In genomic region chr15:73130830-73131229, GRCh38 we compare ENCODE assay signal across 25 cellular contexts.
A peak's percentile ranks its signal among the peaks of the same experiment; 100 is the strongest.
DNase-seq lines count a peak whose midpoint lies in the region; ATAC-seq, FAIRE-seq and TF ChIP-seq lines count a peak whose summit lies in the region.
"Had no signal": no experiment of that assay in that cellular context is flagged by ENCODE, and none has a peak within 500 bp of the region (broad histone marks: within the 10 kb centered on the region; RNA-seq: fewer than 3 reads in every experiment).

No MANE protein-coding gene starts in this region.

- peaks cover 6% of the 10 kb centered on the region for H3K9me3 Mint-ChIP-seq in progenitor cell of endocrine pancreas (ENCODE audit: low read depth)
- no peaks in the 10 kb centered on the region for H3K9me3 Mint-ChIP-seq in naive thymus-derived CD8-positive, alpha-beta T cell
- no peaks in the 10 kb centered on the region for H3K9me3 Mint-ChIP-seq in Caco-2 (ENCODE audit: unreplicated experiment)
- H3K9me3 Mint-ChIP-seq: CD14-positive monocyte; CD4-positive, alpha-beta memory T cell; CD4-positive, CD25-positive, alpha-beta regulatory T cell; CD8-positive, alpha-beta memory T cell had no signal

- H3K27ac ChIP-seq in HEK293 (ENCODE audit: extremely low read depth, low read depth, low read length) (no peak overlapping the region), testis (no peak overlapping the region)
- H3K27ac ChIP-seq: BLaER1 had no signal

- POLR2A ChIA-PET in HEK293 (lab: Yijun Ruan, JAX) (no interaction called here), Caco-2 (lab: Charles Lee) (no interaction called here)
- POLR2A ChIA-PET in naive thymus-derived CD8-positive, alpha-beta T cell (lab: Charles Lee): no interaction called here

- BruUV-seq in Caco-2 (replicated peaks; lab: Mats Ljungman, UMichigan): no TSS peak

- peak overlapping the region; percentile 15 for H3K27ac Mint-ChIP-seq in progenitor cell of endocrine pancreas
- H3K27ac Mint-ChIP-seq in naive thymus-derived CD8-positive, alpha-beta T cell: no peak overlapping the region
- no peak overlapping the region for H3K27ac Mint-ChIP-seq in Caco-2 (ENCODE audit: unreplicated experiment)
- H3K27ac Mint-ChIP-seq: CD14-positive monocyte; CD4-positive, alpha-beta memory T cell; CD4-positive, CD25-positive, alpha-beta regulatory T cell had no signal

- H3K36me3 Mint-ChIP-seq in progenitor cell of endocrine pancreas (ENCODE audit: insufficient read depth): peaks cover 30% of the 10 kb centered on the region
- H3K36me3 Mint-ChIP-seq in naive thymus-derived CD8-positive, alpha-beta T cell: peaks cover 5 to 15% (median 9%) of the 10 kb centered on the region in 3 donors
- H3K36me3 Mint-ChIP-seq in Caco-2 (ENCODE audit: insufficient read depth, unreplicated experiment): no peaks in the 10 kb centered on the region
- H3K36me3 Mint-ChIP-seq: CD14-positive monocyte; CD4-positive, CD25-positive, alpha-beta regulatory T cell had no signal

- no peak for ATAC-seq in naive thymus-derived CD8-positive, alpha-beta T cell

- peaks cover 11 to 15% of the 10 kb centered on the region in 2 experiments; a peak in 2 of 3 replicates for H3K36me3 ChIP-seq in HEK293 (ENCODE audit: control insufficient read depth in 2 of 2, insufficient read depth in 1 of 2, low read length in 2 of 2)
- H3K36me3 ChIP-seq in bronchial epithelial cell (ENCODE audit: control insufficient read depth, insufficient read depth, low read length): no peaks in the 10 kb centered on the region
- H3K36me3 ChIP-seq in testis (ENCODE audit: low read depth, missing control alignments): no peaks in the 10 kb centered on the region
- no peaks in the 10 kb centered on the region for H3K36me3 ChIP-seq in Caco-2 (ENCODE audit: control insufficient read depth, insufficient read depth, low read length)
- H3K36me3 ChIP-seq: BE2C had no signal

- CTCF ChIA-PET in HEK293 (lab: Yijun Ruan, JAX): interaction anchor here (1.3 to 1.6 kb wide), 2 partner anchors 143 to 409 kb away, joined by 5 read pairs; no protein-coding TSS in a partner anchor
- CTCF ChIA-PET in Caco-2 (lab: Charles Lee): no interaction called here

- H3K4me3 ChIP-seq in HEK293 (ENCODE audit: low read depth, low read length) (no peak overlapping the region), bronchial epithelial cell (ENCODE audit: low read depth, low read length) (no peak overlapping the region), testis (no peak overlapping the region), Caco-2 (ENCODE audit: low read depth, low read length) (no peak overlapping the region)
- H3K4me3 ChIP-seq: BLaER1 had no signal

- no peak overlapping the region for H3K4me3 Mint-ChIP-seq in progenitor cell of endocrine pancreas (ENCODE audit: low read depth)
- no peak overlapping the region for H3K4me3 Mint-ChIP-seq in naive thymus-derived CD8-positive, alpha-beta T cell
- no peak overlapping the region for H3K4me3 Mint-ChIP-seq in Caco-2 (ENCODE audit: unreplicated experiment)
- H3K4me3 Mint-ChIP-seq: CD14-positive monocyte; CD4-positive, alpha-beta memory T cell; CD4-positive, CD25-positive, alpha-beta regulatory T cell; CD8-positive, alpha-beta memory T cell had no signal

- WGBS in testis, 2 donors: 95% methylated on average over 1 of the region's 1 CpG; no CpG with 5 or more reads in 1 of the 2 donors

- H3K27me3 ChIP-seq in bronchial epithelial cell (ENCODE audit: control insufficient read depth, insufficient read depth, low read length) (no peaks in the 10 kb centered on the region), testis (no peaks in the 10 kb centered on the region), Caco-2 (replicated peaks; ENCODE audit: control insufficient read depth, insufficient read depth, low read length) (no peaks in the 10 kb centered on the region)
- H3K27me3 ChIP-seq: BLaER1 had no signal

- TF ChIP-seq CTCF in HEK293 (tag by site-specific recombination; IDR thresholded peaks at IDR 0.05): no peak
- TF ChIP-seq CTCF in bronchial epithelial cell (IDR thresholded peaks at IDR 0.05; ENCODE audit: insufficient read depth, low read length, severe bottlenecking): no peak
- no peak for TF ChIP-seq CTCF in progenitor cell of endocrine pancreas (IDR thresholded peaks at IDR 0.05; ENCODE audit: unreplicated experiment)
- TF ChIP-seq CTCF in testis (IDR thresholded peaks at IDR 0.05): no peak
- no peak for TF ChIP-seq CTCF in Caco-2 (IDR thresholded peaks at IDR 0.05; ENCODE audit: insufficient read depth in 1 of 2, low read depth in 1 of 2, low read length in 1 of 2, severe bottlenecking in 1 of 2, unreplicated experiment in 1 of 2)

- intact Hi-C loops in head of caudate nucleus (cut with DNase I): no loop called here
- intact Hi-C loops in testis (cut with DNase I; ENCODE audit: low total_unique reads): no loop called here
- intact Hi-C loops in Caco-2 (cut with micrococcal nuclease; ENCODE audit: unreplicated experiment): no loop called here

- no peaks in the 10 kb centered on the region for H3K4me1 ChIP-seq in HEK293 (ENCODE audit: control insufficient read depth, insufficient read depth, low read length)
- no peaks in the 10 kb centered on the region for H3K4me1 ChIP-seq in testis
- no peaks in the 10 kb centered on the region for H3K4me1 ChIP-seq in Caco-2
- H3K4me1 ChIP-seq: BE2C, BLaER1 had no signal

- no peak for DNase-seq in bronchial epithelial cell (ENCODE audit: low read depth)
- DNase-seq in head of caudate nucleus: peak in 22 of 42 donors; percentile 5 to 72 (median 22)
- DNase-seq in progenitor cell of endocrine pancreas (ENCODE audit: low spot score, unreplicated experiment): no peak
- no peak for DNase-seq in testis
- no peak for DNase-seq in naive thymus-derived CD8-positive, alpha-beta T cell
- DNase-seq in Caco-2: no peak
- no peak for DNase-seq in germinal center (ENCODE audit: low spot score)
- DNase-seq: 8988T; ACHN; BE2C; C1 segment of cervical spinal cord; Calu3; CD4-positive, alpha-beta memory T cell; CD4-positive, CD25-positive, alpha-beta regulatory T cell; CD8-positive, alpha-beta memory T cell; COR-L47; GF-D8 had no signal

- H3K9me3 ChIP-seq in HEK293 (ENCODE audit: control insufficient read depth, insufficient read depth, low read depth, low read length) (no peaks in the 10 kb centered on the region), testis (no peaks in the 10 kb centered on the region), Caco-2 (no peaks in the 10 kb centered on the region)
- H3K9me3 ChIP-seq: BE2C, BLaER1 had no signal

- H3K4me1 Mint-ChIP-seq in progenitor cell of endocrine pancreas (ENCODE audit: low read depth) (peaks cover 15% of the 10 kb centered on the region), Caco-2 (ENCODE audit: low read depth, unreplicated experiment) (peaks cover 14% of the 10 kb centered on the region)
- no peaks in the 10 kb centered on the region for H3K4me1 Mint-ChIP-seq in naive thymus-derived CD8-positive, alpha-beta T cell
- H3K4me1 Mint-ChIP-seq: CD14-positive monocyte had no signal

- FAIRE-seq in bronchial epithelial cell (lab: Jason Lieb, UNC): peak; percentile 43
- FAIRE-seq: A204.1, D721Med, G401.6, GM12891, GM19239 had no signal

- TF ChIP-seq POLR2A in testis (IDR thresholded peaks at IDR 0.05): no peak

- no peaks in the 10 kb centered on the region for H3K27me3 Mint-ChIP-seq in progenitor cell of endocrine pancreas
- H3K27me3 Mint-ChIP-seq in naive thymus-derived CD8-positive, alpha-beta T cell: peaks cover 0 to 6% (median 2%) of the 10 kb centered on the region in 5 donors
- no peaks in the 10 kb centered on the region for H3K27me3 Mint-ChIP-seq in Caco-2 (ENCODE audit: insufficient read depth, unreplicated experiment)
- H3K27me3 Mint-ChIP-seq: CD4-positive, alpha-beta memory T cell had no signal

TF ChIP-seq in HEK293, 187 proteins besides CTCF, POLR2A, EP300 and RAD21:
- TF ChIP-seq ZNF513 (tag by site-specific recombination; IDR thresholded peaks at IDR 0.05): no peak
- peak; percentile 70 for TF ChIP-seq EGR2 (tag by site-specific recombination; IDR thresholded peaks at IDR 0.05; ENCODE audit: low read depth)
- peak; percentile 28; the same call in 1 of the 2 replicates for TF ChIP-seq GLIS1 (tag by site-specific recombination; IDR thresholded peaks at IDR 0.05)
- TF ChIP-seq ZFHX2 (tag by site-specific recombination; conservative IDR thresholded peaks at IDR 0.05): peak; percentile 39

Comparison
In these comparisons a context has a peak if more than half of its experiments do, and no peak if none do; other contexts are left out.
1. DNase-seq: peak in head of caudate nucleus (22 of 42); none in bronchial epithelial cell (single experiment), progenitor cell of endocrine pancreas (single experiment), testis (single experiment), naive thymus-derived CD8-positive, alpha-beta T cell (0 of 10), Caco-2 (0 of 2) and germinal center (single experiment).